Comparison of ENCODE assay signal across 8 cellular contexts in the genomic region with DNA sequence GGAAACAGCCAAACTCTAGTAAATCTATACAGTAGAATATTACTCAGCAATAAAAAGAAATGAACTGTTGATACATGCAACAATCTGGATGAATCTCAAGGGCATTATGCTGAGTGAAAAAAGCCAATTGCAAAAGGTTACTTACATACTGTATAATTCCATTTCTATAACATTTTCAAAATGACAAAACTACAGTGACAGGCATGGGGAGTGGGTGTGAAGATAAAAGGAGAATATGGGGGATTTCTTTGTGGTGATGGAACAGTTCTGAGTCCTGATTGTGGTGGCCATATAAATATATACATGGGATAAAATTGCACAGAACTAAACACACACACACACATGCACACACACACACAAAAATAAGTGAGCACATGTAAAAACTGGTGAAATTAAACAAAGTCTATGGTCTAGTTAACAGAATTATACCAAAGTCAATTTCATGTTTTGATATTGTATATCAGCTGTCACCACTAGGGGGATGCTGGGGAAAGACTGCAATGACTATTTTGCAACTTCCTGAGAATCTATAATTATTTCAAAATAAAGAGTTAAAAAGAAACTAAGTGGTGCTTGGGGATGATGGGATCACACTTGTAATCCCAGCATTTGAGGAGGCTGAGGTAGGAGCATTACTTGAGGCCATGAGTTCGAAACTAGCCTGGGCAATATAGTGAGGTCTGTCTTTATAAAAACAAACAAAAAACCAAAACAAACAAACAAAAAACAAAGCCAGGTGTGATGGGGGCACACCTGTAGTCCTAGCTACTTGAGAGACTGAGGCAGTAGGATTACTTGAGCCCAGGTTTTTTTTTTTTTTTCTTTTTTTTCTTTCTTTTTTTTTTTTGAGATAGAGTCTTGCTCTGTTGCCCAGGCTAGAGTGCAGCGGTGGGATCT.
DNase-seq lines count a peak whose midpoint lies in the region; ATAC-seq and TF ChIP-seq lines count a peak whose summit lies in the region.

No MANE protein-coding gene starts in this region.

- H3K4me1 ChIP-seq in psoas muscle: no peaks in the 10 kb centered on the region

- no peak overlapping the region for H3K27ac ChIP-seq in psoas muscle

- peaks cover 71% of the 10 kb centered on the region for H3K27me3 Mint-ChIP-seq in activated CD4-positive, alpha-beta T cell treated with anti-CD3 and anti-CD28 coated beads, Interleukin-2, amount 10 ng/mL, durations not matched to agents 7 days and 5 days

- intact Hi-C loops in psoas muscle (cut with DNase I): no loop called here

- H3K36me3 Mint-ChIP-seq in activated CD4-positive, alpha-beta T cell treated with anti-CD3 and anti-CD28 coated beads, Interleukin-2, amount 10 ng/mL, durations not matched to agents 7 days and 5 days (ENCODE audit: low read depth): peaks cover 27% of the 10 kb centered on the region

- 91 to 96% (median 95%) methylated on average over 2 of the region's 2 CpGs for WGBS in psoas muscle, 3 donors

- H3K9me3 ChIP-seq in psoas muscle: peaks cover 9% of the 10 kb centered on the region

- CTCF ChIA-PET in activated CD4-positive, alpha-beta T cell treated with anti-CD3 and anti-CD28 coated beads, Interleukin-2, amount 10 ng/mL, durations not matched to agents 7 days and 5 days (lab: Charles Lee): interaction anchor here (0.6 to 1.0 kb wide), 2 partner anchors 9 to 26 kb away, joined by 4 read pairs; no protein-coding TSS in a partner anchor

- no peak overlapping the region for H3K4me3 ChIP-seq in psoas muscle

- peaks cover 23% of the 10 kb centered on the region for H3K9me3 Mint-ChIP-seq in activated CD4-positive, alpha-beta T cell treated with anti-CD3 and anti-CD28 coated beads, Interleukin-2, amount 10 ng/mL, durations not matched to agents 7 days and 5 days

- no peak overlapping the region for H3K27ac Mint-ChIP-seq in activated CD4-positive, alpha-beta T cell treated with anti-CD3 and anti-CD28 coated beads, Interleukin-2, amount 10 ng/mL, durations not matched to agents 7 days and 5 days

- peak; percentile 45 for TF ChIP-seq CTCF in psoas muscle (IDR thresholded peaks at IDR 0.05)

- H3K27me3 ChIP-seq in psoas muscle (ENCODE audit: insufficient read depth in 3 of 3, low read length in 2 of 3): no peaks in the 10 kb centered on the region

- DNase-seq in activated CD4-positive, alpha-beta T cell treated with anti-CD3 and anti-CD28 coated beads, Interleukin-2, amount 10 ng/mL, durations not matched to agents 7 days and 5 days: peak; percentile 22
- DNase-seq in activated CD4-positive, alpha-beta T cell treated with anti-CD3 and anti-CD28 coated beads, Interleukin-2, amount 50 U/mL, for 1 hour: no peak
- DNase-seq in M059J (ENCODE audit: low read depth): peak; percentile 16
- peak; percentile 50 for DNase-seq in dermis blood vessel endothelial cell
- no peak for DNase-seq in psoas muscle
- DNase-seq in ecto neural progenitor cell (ENCODE audit: low spot score): no peak

- H3K36me3 ChIP-seq in psoas muscle (ENCODE audit: insufficient read depth in 1 of 2, low read depth in 1 of 2): no peaks in the 10 kb centered on the region

- H3K4me3 Mint-ChIP-seq in activated CD4-positive, alpha-beta T cell treated with anti-CD3 and anti-CD28 coated beads, Interleukin-2, amount 10 ng/mL, durations not matched to agents 7 days and 5 days: no peak overlapping the region

- peaks cover 11% of the 10 kb centered on the region for H3K4me1 Mint-ChIP-seq in activated CD4-positive, alpha-beta T cell treated with anti-CD3 and anti-CD28 coated beads, Interleukin-2, amount 10 ng/mL, durations not matched to agents 7 days and 5 days

- ATAC-seq in psoas muscle: no peak
- no peak for ATAC-seq in HG03097 (IDR thresholded peaks at IDR 0.05; ENCODE audit: low FRiP score, unreplicated experiment)
- ATAC-seq in HG02763 (IDR thresholded peaks at IDR 0.05; ENCODE audit: unreplicated experiment): no peak

- POLR2A ChIA-PET in activated CD4-positive, alpha-beta T cell treated with anti-CD3 and anti-CD28 coated beads, Interleukin-2, amount 10 ng/mL, durations not matched to agents 7 days and 5 days (lab: Charles Lee): no interaction called here

Comparison
In these comparisons a context has a peak if more than half of its experiments do, and no peak if none do; other contexts are left out.
1. DNase-seq: peak in activated CD4-positive, alpha-beta T cell treated with anti-CD3 and anti-CD28 coated beads, Interleukin-2, amount 10 ng/mL, durations not matched to agents 7 days and 5 days (single experiment), M059J (single experiment) and dermis blood vessel endothelial cell (single experiment); none in activated CD4-positive, alpha-beta T cell treated with anti-CD3 and anti-CD28 coated beads, Interleukin-2, amount 50 U/mL, for 1 hour (single experiment), psoas muscle (0 of 2) and ecto neural progenitor cell (single experiment).